In genomic region chr9:124894741-124895170, GRCh38 we compare ENCODE assay signal across 8 cellular contexts. TPM values are rescaled to one million over a fixed set of nuclear protein-coding genes. Genes with fewer than 3 reads are reported as not detected.
A peak's percentile ranks its signal among the peaks of the same experiment; 100 is the strongest.
DNase-seq lines count a peak whose midpoint lies in the region; ATAC-seq and TF ChIP-seq lines count a peak whose summit lies in the region.

No MANE protein-coding gene starts in this region.

- CTCF ChIA-PET in naive thymus-derived CD4-positive, alpha-beta T cell (lab: Charles Lee) = interaction anchor here (0.6 to 2.1 kb wide), 4 partner anchors 49 to 128 kb away, joined by 3 to 16 read pairs (median 4); partner anchors contain the start of gene NR6A1

- H3K27ac ChIP-seq in CD4-positive, CD25-positive, alpha-beta regulatory T cell (ENCODE audit: insufficient read depth, low read length, poor library complexity, severe bottlenecking) = no peak overlapping the region
- H3K27ac ChIP-seq in naive thymus-derived CD4-positive, alpha-beta T cell (ENCODE audit: low read depth, low read length) = peak overlapping the region; percentile 30

- peak overlapping the region in 1 of 4 donors; percentile 6 for H3K4me3 Mint-ChIP-seq in CD4-positive, CD25-positive, alpha-beta regulatory T cell
- no peak overlapping the region for H3K4me3 Mint-ChIP-seq in effector memory CD8-positive, alpha-beta T cell
- peak overlapping the region in 6 of 10 donors; percentile 1 to 88 (median 66) for H3K4me3 Mint-ChIP-seq in naive thymus-derived CD4-positive, alpha-beta T cell

- no peak overlapping the region for H3K4me3 ChIP-seq in CD4-positive, CD25-positive, alpha-beta regulatory T cell (ENCODE audit: low read depth, low read length)
- no peak overlapping the region for H3K4me3 ChIP-seq in naive thymus-derived CD4-positive, alpha-beta T cell (ENCODE audit: low read length)

- peak; percentile 66 for TF ChIP-seq CTCF in GM13977 (IDR thresholded peaks at IDR 0.05; ENCODE audit: extremely low read depth, insufficient read depth, missing control alignments)

- no peaks in the 10 kb centered on the region for H3K4me1 ChIP-seq in CD4-positive, CD25-positive, alpha-beta regulatory T cell (ENCODE audit: control insufficient read depth, insufficient read depth, low read length, poor library complexity, severe bottlenecking)
- H3K4me1 ChIP-seq in naive thymus-derived CD4-positive, alpha-beta T cell (ENCODE audit: control insufficient read depth in 2 of 2, insufficient read depth in 2 of 2, low read length in 2 of 2) = peaks cover 0 to 4% of the 10 kb centered on the region in 2 donors

- peak; percentile 74 to 77 for ATAC-seq in CD4-positive, CD25-positive, alpha-beta regulatory T cell (ENCODE audit: low read depth in 2 of 2)
- peak; percentile 92 for ATAC-seq in effector memory CD8-positive, alpha-beta T cell (replicated peaks)
- ATAC-seq in naive thymus-derived CD4-positive, alpha-beta T cell = peak; percentile 87
- ATAC-seq in HG03280 (IDR thresholded peaks at IDR 0.05; ENCODE audit: unreplicated experiment) = no peak

- peaks cover 63% of the 10 kb centered on the region for H3K36me3 ChIP-seq in CD4-positive, CD25-positive, alpha-beta regulatory T cell (ENCODE audit: control insufficient read depth, insufficient read depth, low read length)
- peaks cover 5 to 58% (median 8%) of the 10 kb centered on the region in 3 experiments for H3K36me3 ChIP-seq in naive thymus-derived CD4-positive, alpha-beta T cell (ENCODE audit: control insufficient read depth in 2 of 3, insufficient read depth in 3 of 3, low read length in 3 of 3)

- H3K9me3 ChIP-seq in CD4-positive, CD25-positive, alpha-beta regulatory T cell (ENCODE audit: control insufficient read depth in 2 of 2, low read length in 2 of 2) = no peaks in the 10 kb centered on the region
- H3K9me3 ChIP-seq in naive thymus-derived CD4-positive, alpha-beta T cell (ENCODE audit: control insufficient read depth in 2 of 3, low read length in 3 of 3) = no peaks in the 10 kb centered on the region

- POLR2A ChIA-PET in naive thymus-derived CD4-positive, alpha-beta T cell (lab: Charles Lee) = interaction anchor here (0.9 kb wide), 1 partner anchor 17 kb away, joined by 4 read pairs; no protein-coding TSS in a partner anchor

- H3K4me1 Mint-ChIP-seq in CD4-positive, CD25-positive, alpha-beta regulatory T cell = peaks cover 7 to 18% (median 11%) of the 10 kb centered on the region in 4 donors
- peaks cover 9 to 10% of the 10 kb centered on the region in 2 donors for H3K4me1 Mint-ChIP-seq in effector memory CD8-positive, alpha-beta T cell (ENCODE audit: low read depth in 2 of 2)
- peaks cover 7 to 23% (median 18%) of the 10 kb centered on the region in 7 donors for H3K4me1 Mint-ChIP-seq in naive thymus-derived CD4-positive, alpha-beta T cell

- intact Hi-C loops in naive thymus-derived CD4-positive, alpha-beta T cell (cut with micrococcal nuclease) = loop anchor here (1.0 to 2.0 kb wide), 5 partner anchors 24 to 182 kb away; partner anchors contain the start of gene WDR38 (in 2 of the 2)

- H3K27me3 Mint-ChIP-seq in CD4-positive, CD25-positive, alpha-beta regulatory T cell = no peaks in the 10 kb centered on the region
- H3K27me3 Mint-ChIP-seq in effector memory CD8-positive, alpha-beta T cell = no peaks in the 10 kb centered on the region
- H3K27me3 Mint-ChIP-seq in naive thymus-derived CD4-positive, alpha-beta T cell = peaks cover 0 to 9% (median 0%) of the 10 kb centered on the region in 5 donors

- peaks cover 0 to 2% (median 0%) of the 10 kb centered on the region in 7 donors for H3K9me3 Mint-ChIP-seq in CD4-positive, CD25-positive, alpha-beta regulatory T cell
- no peaks in the 10 kb centered on the region for H3K9me3 Mint-ChIP-seq in effector memory CD8-positive, alpha-beta T cell
- peaks cover 0 to 12% (median 0%) of the 10 kb centered on the region in 11 donors for H3K9me3 Mint-ChIP-seq in naive thymus-derived CD4-positive, alpha-beta T cell

- no peaks in the 10 kb centered on the region for H3K27me3 ChIP-seq in CD4-positive, CD25-positive, alpha-beta regulatory T cell (ENCODE audit: control insufficient read depth, insufficient read depth, low read length)
- H3K27me3 ChIP-seq in naive thymus-derived CD4-positive, alpha-beta T cell (ENCODE audit: control insufficient read depth in 2 of 2, insufficient read depth in 2 of 2, low read length in 2 of 2) = no peaks in the 10 kb centered on the region

- in situ Hi-C loops in GM13977 (cut with MboI; ENCODE audit: low pct_unique_long_range_greater_than_20kb, low sequenced_read_pairs, unreplicated experiment) = no loop called here

- peak overlapping the region; percentile 26 to 60 (median 56) for H3K27ac Mint-ChIP-seq in CD4-positive, CD25-positive, alpha-beta regulatory T cell
- H3K27ac Mint-ChIP-seq in effector memory CD8-positive, alpha-beta T cell = peak overlapping the region; percentile 3 to 11
- H3K27ac Mint-ChIP-seq in naive thymus-derived CD4-positive, alpha-beta T cell = peak overlapping the region; percentile 5 to 98 (median 89)

- DNase-seq in CD4-positive, CD25-positive, alpha-beta regulatory T cell = peak; percentile 15 to 74 (median 53)
- DNase-seq in GM13977 (ENCODE audit: low spot score) = no peak
- peak; percentile 33 for DNase-seq in SW480 (ENCODE audit: low spot score)
- peak; percentile 36 to 60 (median 41) for DNase-seq in effector memory CD8-positive, alpha-beta T cell
- DNase-seq in naive thymus-derived CD4-positive, alpha-beta T cell = peak in 7 of 9 donors; percentile 68 to 80 (median 75)
- no peak for DNase-seq in mucosa of gallbladder (ENCODE audit: low spot score)
- no peak for DNase-seq in NCI-H1048 (lab: John Stamatoyannopoulos, UW)

- peaks cover 44% of the 10 kb centered on the region for H3K36me3 Mint-ChIP-seq in CD4-positive, CD25-positive, alpha-beta regulatory T cell
- H3K36me3 Mint-ChIP-seq in effector memory CD8-positive, alpha-beta T cell (ENCODE audit: insufficient read depth) = peaks cover 30% of the 10 kb centered on the region
- peaks cover 17 to 65% (median 41%) of the 10 kb centered on the region in 5 donors for H3K36me3 Mint-ChIP-seq in naive thymus-derived CD4-positive, alpha-beta T cell

RNA-seq across cellular contexts. Expression of gene ARPC5L, which starts 32.8 kb away (rescaled TPM):
- total RNA-seq in CD4-positive, CD25-positive, alpha-beta regulatory T cell = 48.6 TPM
- polyA plus RNA-seq in CD4-positive, CD25-positive, alpha-beta regulatory T cell = 10 to 100 TPM; 60.6 to 63.7 (median 61.7) TPM
- 10 to 100 TPM; 20.0 to 66.1 (median 33.1) TPM for total RNA-seq in naive thymus-derived CD4-positive, alpha-beta T cell
- polyA plus RNA-seq in naive thymus-derived CD4-positive, alpha-beta T cell = 10 to 100 TPM; 36.3 to 49.2 TPM
- 33.7 TPM for total RNA-seq in mucosa of gallbladder

RNA-seq across cellular contexts. Expression of gene RPL35, which starts 33.0 kb away (rescaled TPM):
- total RNA-seq in CD4-positive, CD25-positive, alpha-beta regulatory T cell = 1,242 TPM
- 1,000 to 10,000 TPM; 1,519 to 2,085 (median 1,866) TPM for polyA plus RNA-seq in CD4-positive, CD25-positive, alpha-beta regulatory T cell
- total RNA-seq in naive thymus-derived CD4-positive, alpha-beta T cell = 1,000 to 10,000 TPM; 1,415 to 1,987 (median 1,778) TPM
- polyA plus RNA-seq in naive thymus-derived CD4-positive, alpha-beta T cell = 1,000 to 10,000 TPM; 2,038 to 2,135 TPM
- 704 TPM for total RNA-seq in mucosa of gallbladder

RNA-seq across cellular contexts. Expression of gene WDR38, which starts 41.5 kb away (rescaled TPM):
- not detected for total RNA-seq in CD4-positive, CD25-positive, alpha-beta regulatory T cell
- not detected for polyA plus RNA-seq in CD4-positive, CD25-positive, alpha-beta regulatory T cell
- not detected for total RNA-seq in naive thymus-derived CD4-positive, alpha-beta T cell
- not detected for polyA plus RNA-seq in naive thymus-derived CD4-positive, alpha-beta T cell
- total RNA-seq in mucosa of gallbladder = not detected

RNA-seq across cellular contexts. Expression of gene GOLGA1, which starts 46.1 kb away (rescaled TPM):
- 29.1 TPM for total RNA-seq in CD4-positive, CD25-positive, alpha-beta regulatory T cell
- 1 to 10 TPM; 4.8 to 7.5 (median 6.3) TPM for polyA plus RNA-seq in CD4-positive, CD25-positive, alpha-beta regulatory T cell
- 10 to 100 TPM; 19.6 to 37.8 (median 30.5) TPM for total RNA-seq in naive thymus-derived CD4-positive, alpha-beta T cell
- polyA plus RNA-seq in naive thymus-derived CD4-positive, alpha-beta T cell = 1 to 10 TPM; 4.0 to 4.7 TPM
- 23.3 TPM for total RNA-seq in mucosa of gallbladder

Comparison
In these comparisons a context has a peak if more than half of its experiments do, and no peak if none do; other contexts are left out.
1. DNase-seq: peak in CD4-positive, CD25-positive, alpha-beta regulatory T cell (3 of 3), SW480 (single experiment), effector memory CD8-positive, alpha-beta T cell (3 of 3) and naive thymus-derived CD4-positive, alpha-beta T cell (7 of 9); none in GM13977 (single experiment), mucosa of gallbladder (single experiment) and NCI-H1048 (single experiment).
2. H3K27ac Mint-ChIP-seq: peak in every context shown above with its lines; median percentile 89 in naive thymus-derived CD4-positive, alpha-beta T cell; 56 in CD4-positive, CD25-positive, alpha-beta regulatory T cell; 7 in effector memory CD8-positive, alpha-beta T cell.
3. H3K4me3 Mint-ChIP-seq: peak in naive thymus-derived CD4-positive, alpha-beta T cell (6 of 10); none in effector memory CD8-positive, alpha-beta T cell (0 of 2).